ENCODE assay signal across 32 cellular contexts in genomic region chr7:29597266-29597665, GRCh38. TPM values are rescaled to one million over a fixed set of nuclear protein-coding genes. Genes with fewer than 3 reads are reported as not detected.
"Had no signal": no experiment of that assay in that cellular context is flagged by ENCODE, and none has a peak within 500 bp of the region (broad histone marks: within the 10 kb centered on the region; RNA-seq: fewer than 3 reads in every experiment).

No MANE protein-coding gene starts in this region.

- H3K36me3 ChIP-seq: neural progenitor cell, ovary, right lobe of liver, sigmoid colon, stomach, suprapubic skin, tibial artery, transverse colon, upper lobe of right lung, uterus had no signal

- H3K4me3 Mint-ChIP-seq: natural killer cell; nephron; neural progenitor cell; stimulated activated effector memory CD8-positive, alpha-beta T cell treated with anti-CD3 and anti-CD28 coated beads, Interleukin-12 subunit alpha, Interleukin-12 subunit beta, amount 100 ng/mL, for 72 hours; stimulated activated naive B cell treated with anti-CD40 and anti-IgM and Interleukin-4, amounts not matched to agents 10 μg/mL and 1 μg/mL and 100 μg/mL, for 72 hours; stimulated activated naive CD8-positive, alpha-beta T cell treated with anti-CD3 and anti-CD28 coated beads, Interleukin-15, Interleukin-2, amounts not matched to agents 100 ng/mL and 50 ng/mL, for 24 hours; type B pancreatic cell had no signal

- DNase-seq: natural killer cell; occipital lobe; ovary; posterior cingulate gyrus; psoas muscle; right cardiac atrium; right lobe of liver; sigmoid colon; stimulated activated CD4-positive, alpha-beta T cell treated with anti-CD3 and anti-CD28 coated beads, Interleukin-15, amount 100 ng/mL, for 24 hours; stimulated activated CD4-positive, alpha-beta T cell treated with anti-CD3 and anti-CD28 coated beads, Interleukin-2, amount 100 ng/mL, for 24 hours; stimulated activated CD4-positive, alpha-beta T cell treated with anti-CD3 and anti-CD28 coated beads, Interleukin-2, amount 100 ng/mL, for 48 hours; stimulated activated CD4-positive, alpha-beta T cell treated with anti-CD3 and anti-CD28 coated beads, Interleukin-4, amount 100 ng/mL, for 24 hours; stimulated activated naive B cell treated with anti-CD40 and anti-IgM and Interleukin-4, amounts not matched to agents 10 μg/mL and 1 μg/mL and 100 μg/mL, for 72 hours; stimulated activated naive CD4-positive, alpha-beta T cell treated with Interleukin-2 at 50 U/mL for 16 hours; stomach; substantia nigra; testis; tibial artery; transverse colon; upper lobe of right lung; uterus had no signal

- H3K27ac Mint-ChIP-seq: natural killer cell; neural progenitor cell; progenitor cell of endocrine pancreas; stimulated activated effector memory CD8-positive, alpha-beta T cell treated with anti-CD3 and anti-CD28 coated beads, Interleukin-12 subunit alpha, Interleukin-12 subunit beta, amount 100 ng/mL, for 72 hours; stimulated activated naive B cell treated with anti-CD40 and anti-IgM and Interleukin-4, amounts not matched to agents 10 μg/mL and 1 μg/mL and 100 μg/mL, for 72 hours; stimulated activated naive CD8-positive, alpha-beta T cell treated with anti-CD3 and anti-CD28 coated beads, Interleukin-15, Interleukin-2, amounts not matched to agents 100 ng/mL and 50 ng/mL, for 24 hours; type B pancreatic cell had no signal

- H2AFZ ChIP-seq: neural progenitor cell, parathyroid adenoma had no signal

- H3K4me2 ChIP-seq: neural progenitor cell had no signal

- H3K4me3 ChIP-seq: neural progenitor cell, ovary, psoas muscle, right lobe of liver, sigmoid colon, stomach, suprapubic skin, testis, tibial artery, transverse colon, upper lobe of right lung, uterus had no signal

- H3K36me3 Mint-ChIP-seq: natural killer cell; neural progenitor cell; stimulated activated effector memory CD8-positive, alpha-beta T cell treated with anti-CD3 and anti-CD28 coated beads, Interleukin-12 subunit alpha, Interleukin-12 subunit beta, amount 100 ng/mL, for 72 hours; stimulated activated naive B cell treated with anti-CD40 and anti-IgM and Interleukin-4, amounts not matched to agents 10 μg/mL and 1 μg/mL and 100 μg/mL, for 72 hours; type B pancreatic cell had no signal

- H3K4me1 ChIP-seq: neural progenitor cell, parathyroid adenoma, psoas muscle, right lobe of liver, sigmoid colon, suprapubic skin, tibial artery, upper lobe of right lung, uterus had no signal

- H3K9me3 Mint-ChIP-seq: natural killer cell; nephron; neural progenitor cell; stimulated activated effector memory CD8-positive, alpha-beta T cell treated with anti-CD3 and anti-CD28 coated beads, Interleukin-12 subunit alpha, Interleukin-12 subunit beta, amount 100 ng/mL, for 72 hours; stimulated activated naive B cell treated with anti-CD40 and anti-IgM and Interleukin-4, amounts not matched to agents 10 μg/mL and 1 μg/mL and 100 μg/mL, for 72 hours; stimulated activated naive CD8-positive, alpha-beta T cell treated with anti-CD3 and anti-CD28 coated beads, Interleukin-15, Interleukin-2, amounts not matched to agents 100 ng/mL and 50 ng/mL, for 24 hours; type B pancreatic cell had no signal

- H3K27me3 Mint-ChIP-seq: progenitor cell of endocrine pancreas; stimulated activated naive CD8-positive, alpha-beta T cell treated with anti-CD3 and anti-CD28 coated beads, Interleukin-15, Interleukin-2, amounts not matched to agents 100 ng/mL and 50 ng/mL, for 24 hours; type B pancreatic cell had no signal

- H3K27ac ChIP-seq: neural progenitor cell, ovary, parathyroid adenoma, psoas muscle, right lobe of liver, sigmoid colon, suprapubic skin, tibial artery, upper lobe of right lung, uterus had no signal

- ATAC-seq: natural killer cell; right lobe of liver; stimulated activated effector memory CD8-positive, alpha-beta T cell treated with anti-CD3 and anti-CD28 coated beads, Interleukin-12 subunit alpha, Interleukin-12 subunit beta, amount 100 ng/mL, for 72 hours; stimulated activated naive B cell treated with anti-CD40 and anti-IgM and Interleukin-4, amounts not matched to agents 10 μg/mL and 1 μg/mL and 100 μg/mL, for 72 hours; upper lobe of right lung had no signal

- H3K27me3 ChIP-seq: neural progenitor cell, ovary, right lobe of liver, sigmoid colon, stomach, suprapubic skin, testis, tibial artery, transverse colon, upper lobe of right lung, uterus had no signal

- H3K79me2 ChIP-seq: parathyroid adenoma had no signal

- H3K9ac ChIP-seq: neural progenitor cell, parathyroid adenoma had no signal

- H3K9me3 ChIP-seq: ovary, psoas muscle, right lobe of liver, sigmoid colon, stomach, suprapubic skin, testis, tibial artery, transverse colon, upper lobe of right lung, uterus had no signal

- FAIRE-seq: small intestine had no signal

- H3K4me1 Mint-ChIP-seq: natural killer cell; neural progenitor cell; stimulated activated effector memory CD8-positive, alpha-beta T cell treated with anti-CD3 and anti-CD28 coated beads, Interleukin-12 subunit alpha, Interleukin-12 subunit beta, amount 100 ng/mL, for 72 hours; stimulated activated naive B cell treated with anti-CD40 and anti-IgM and Interleukin-4, amounts not matched to agents 10 μg/mL and 1 μg/mL and 100 μg/mL, for 72 hours had no signal

RNA-seq across cellular contexts. Expression of gene PRR15, which starts 33.6 kb away (rescaled TPM):
- total RNA-seq: natural killer cell, occipital lobe, skeletal muscle tissue had no signal
- polyA plus RNA-seq: neural cell had no signal
